In genomic region chr16:4347765-4348509, GRCh38 we compare ENCODE assay signal across 15 cellular contexts. TPM values are rescaled to one million over a fixed set of nuclear protein-coding genes. Genes with fewer than 3 reads are reported as not detected.
A peak's percentile ranks its signal among the peaks of the same experiment; 100 is the strongest.
DNase-seq lines count a peak whose midpoint lies in the region; ATAC-seq and TF ChIP-seq lines count a peak whose summit lies in the region.
"Had no signal": no experiment of that assay in that cellular context is flagged by ENCODE, and none has a peak within 500 bp of the region (broad histone marks: within the 10 kb centered on the region; RNA-seq: fewer than 3 reads in every experiment).

No MANE protein-coding gene starts in this region.

- H3K27me3 Mint-ChIP-seq in activated T-cell treated with anti-CD3 and anti-CD28 coated beads, Interleukin-2, amount 50 U/mL, for 72 hours (ENCODE audit: low read depth), result no peaks in the 10 kb centered on the region
- H3K27me3 Mint-ChIP-seq in activated T-helper 17 cell treated with anti-CD3 and anti-CD28 coated beads, Interleukin-2, amount 50 U/mL, for 72 hours, result no peaks in the 10 kb centered on the region

- no peaks in the 10 kb centered on the region for H3K9me3 ChIP-seq in liver (ENCODE audit: control insufficient read depth in 4 of 4, low read length in 3 of 4)
- H3K9me3 ChIP-seq in testis, result no peaks in the 10 kb centered on the region
- H3K9me3 ChIP-seq: esophagus squamous epithelium, SK-N-SH, uterus had no signal

- DNase-seq in activated T-cell treated with anti-CD3 and anti-CD28 coated beads, Interleukin-2, amount 50 U/mL, for 72 hours, result no peak
- no peak for DNase-seq in activated T-cell treated with anti-CD3 and anti-CD28 coated beads, Interleukin-2, amount 50 U/mL, for 48 hours
- DNase-seq in testis (peak; percentile 77), cerebellar nuclear complex (lab: John Stamatoyannopoulos, UW) (no peak), middle frontal gyrus (ENCODE audit: extremely low spot score, low spot score) (no peak), omental fat pad (ENCODE audit: low spot score) (no peak)
- DNase-seq: activated CD4-positive, alpha-beta T cell treated with anti-CD3 and anti-CD28 coated beads for 1 hour; activated gamma-delta T cell; esophagus squamous epithelium; GOT3; NCI-H1436 treated with DMSO at 0.1 percent for 48 hours; SK-N-SH; uterus had no signal

- H3K36me3 Mint-ChIP-seq in activated T-cell treated with anti-CD3 and anti-CD28 coated beads, Interleukin-2, amount 50 U/mL, for 72 hours (ENCODE audit: insufficient read depth in 2 of 2), result peaks cover 0 to 2% of the 10 kb centered on the region in 2 donors
- peaks cover 15% of the 10 kb centered on the region for H3K36me3 Mint-ChIP-seq in activated T-helper 17 cell treated with anti-CD3 and anti-CD28 coated beads, Interleukin-2, amount 50 U/mL, for 72 hours (ENCODE audit: low read depth)

- WGBS in liver, result 68% methylated on average over 17 of the region's 17 CpGs
- 40 to 43% methylated on average over 10 to 15 of the region's 17 CpGs for WGBS in testis, 2 donors

- no peak for ATAC-seq in activated T-cell treated with anti-CD3 and anti-CD28 coated beads, Interleukin-2, amount 50 U/mL, for 72 hours (replicated peaks in 1 of 2)
- no peak for ATAC-seq in activated T-helper 17 cell treated with anti-CD3 and anti-CD28 coated beads, Interleukin-2, amount 50 U/mL, for 72 hours (replicated peaks)
- ATAC-seq in omental fat pad (ENCODE audit: low FRiP score), result no peak

- intact Hi-C loops in testis (cut with DNase I; ENCODE audit: low total_unique reads), result no loop called here

- H3K27ac Mint-ChIP-seq in activated T-cell treated with anti-CD3 and anti-CD28 coated beads, Interleukin-2, amount 50 U/mL, for 72 hours, result peak overlapping the region; percentile 31
- peak overlapping the region; percentile 23 for H3K27ac Mint-ChIP-seq in activated T-helper 17 cell treated with anti-CD3 and anti-CD28 coated beads, Interleukin-2, amount 50 U/mL, for 72 hours

- H3K9me3 Mint-ChIP-seq in activated T-cell treated with anti-CD3 and anti-CD28 coated beads, Interleukin-2, amount 50 U/mL, for 72 hours, result no peaks in the 10 kb centered on the region
- H3K9me3 Mint-ChIP-seq in activated T-helper 17 cell treated with anti-CD3 and anti-CD28 coated beads, Interleukin-2, amount 50 U/mL, for 72 hours, result no peaks in the 10 kb centered on the region

- peaks cover 17% of the 10 kb centered on the region for H3K4me1 Mint-ChIP-seq in activated T-cell treated with anti-CD3 and anti-CD28 coated beads, Interleukin-2, amount 50 U/mL, for 72 hours (ENCODE audit: low read depth)
- H3K4me1 Mint-ChIP-seq in activated T-helper 17 cell treated with anti-CD3 and anti-CD28 coated beads, Interleukin-2, amount 50 U/mL, for 72 hours, result no peaks in the 10 kb centered on the region

- H3K27ac ChIP-seq in liver (ENCODE audit: low read depth in 1 of 2, low read length in 2 of 2) (peak overlapping the region; percentile 79 to 94), testis (peak overlapping the region in 1 of 2 donors; percentile 64)
- H3K27ac ChIP-seq: uterus had no signal

- no peak for TF ChIP-seq POLR2A in testis (IDR thresholded peaks at IDR 0.05)

- H3K4me1 ChIP-seq in liver (ENCODE audit: control insufficient read depth in 4 of 4, insufficient read depth in 4 of 4, low read length in 3 of 4) (peaks cover 12 to 56% (median 39%) of the 10 kb centered on the region in 4 donors), testis (peaks cover 38% of the 10 kb centered on the region)
- H3K4me1 ChIP-seq: uterus had no signal

- H3K4me3 ChIP-seq in liver (ENCODE audit: low read depth in 1 of 3, low read length in 3 of 3) (no peak overlapping the region), testis (no peak overlapping the region)
- H3K4me3 ChIP-seq: esophagus squamous epithelium, uterus had no signal

- TF ChIP-seq RAD21 in liver (IDR thresholded peaks at IDR 0.05), result no peak

- no peaks in the 10 kb centered on the region for H3K36me3 ChIP-seq in liver (ENCODE audit: control insufficient read depth in 4 of 4, insufficient read depth in 3 of 4, low read depth in 1 of 4, low read length in 3 of 4)
- no peaks in the 10 kb centered on the region for H3K36me3 ChIP-seq in testis (ENCODE audit: low read depth, missing control alignments)
- H3K36me3 ChIP-seq: uterus had no signal

- no peak for TF ChIP-seq CTCF in liver (IDR thresholded peaks at IDR 0.05; ENCODE audit: low read depth, low read length, missing input control)
- TF ChIP-seq CTCF in testis (IDR thresholded peaks at IDR 0.05), result no peak
- no peak for TF ChIP-seq CTCF in omental fat pad (IDR thresholded peaks at IDR 0.05)

- peak overlapping the region in 1 of 2 donors; percentile 10 for H3K4me3 Mint-ChIP-seq in activated T-cell treated with anti-CD3 and anti-CD28 coated beads, Interleukin-2, amount 50 U/mL, for 72 hours
- H3K4me3 Mint-ChIP-seq in activated T-helper 17 cell treated with anti-CD3 and anti-CD28 coated beads, Interleukin-2, amount 50 U/mL, for 72 hours, result no peak overlapping the region

- H3K9ac ChIP-seq in liver (ENCODE audit: low read depth in 1 of 2, low read length in 2 of 2), result no peak overlapping the region
- H3K9ac ChIP-seq: SK-N-SH had no signal

- H3K27me3 ChIP-seq in liver (ENCODE audit: control insufficient read depth in 4 of 4, insufficient read depth in 4 of 4, low read length in 3 of 4) (no peaks in the 10 kb centered on the region), testis (no peaks in the 10 kb centered on the region)
- H3K27me3 ChIP-seq: esophagus squamous epithelium, uterus had no signal

TF ChIP-seq in liver, 16 proteins besides CTCF, POLR2A, EP300 and RAD21:
- peak; percentile 52 to 57 for TF ChIP-seq RXRA (IDR thresholded peaks at IDR 0.05)
- TF ChIP-seq HNF4A (conservative IDR thresholded peaks at IDR 0.05), result peak in 1 of 2 donors; percentile 25
- peak; percentile 11 for TF ChIP-seq SP1 (IDR thresholded peaks at IDR 0.05)
- peak; percentile 46 for TF ChIP-seq YY1 (IDR thresholded peaks at IDR 0.05)
- no peak for TF ChIP-seq TAF1 (conservative IDR thresholded peaks at IDR 0.05)
- TF ChIP-seq MAX (IDR thresholded peaks at IDR 0.05), result no peak
- TF ChIP-seq ATF3 (IDR thresholded peaks at IDR 0.05), result no peak
- no peak for TF ChIP-seq FOXA2 (IDR thresholded peaks at IDR 0.05)
TF ChIP-seq in liver: peak in this region for 4.

RNA-seq across cellular contexts. Expression of gene PAM16, which starts 3.2 kb away (rescaled TPM):
- total RNA-seq in activated T-cell treated with anti-CD3 and anti-CD28 coated beads, Interleukin-2, amount 50 U/mL, for 72 hours, result 10 to 100 TPM; 46.6 to 48.2 TPM
- total RNA-seq in activated T-helper 17 cell treated with anti-CD3 and anti-CD28 coated beads, Interleukin-2, amount 50 U/mL, for 72 hours, result 10 to 100 TPM; 40.4 to 74.7 TPM
- total RNA-seq in liver (10 to 100 TPM; 14.0 to 23.8 TPM), testis (100 to 1,000 TPM; 126 to 148 TPM), omental fat pad (10 to 100 TPM; 32.7 to 53.9 (median 41.8) TPM)
- polyA plus RNA-seq in liver (10 to 100 TPM; 35.3 to 70.5 TPM), testis (ENCODE audit: insufficient read depth, low read depth, low replicate concordance) (61.8 TPM)

RNA-seq across cellular contexts. Expression of gene VASN, which starts 23.7 kb away (rescaled TPM):
- total RNA-seq in activated T-cell treated with anti-CD3 and anti-CD28 coated beads, Interleukin-2, amount 50 U/mL, for 72 hours, result not detected
- under 1 TPM; 0.11 to 0.29 TPM for total RNA-seq in activated T-helper 17 cell treated with anti-CD3 and anti-CD28 coated beads, Interleukin-2, amount 50 U/mL, for 72 hours
- total RNA-seq in liver, result 10 to 100 TPM; 19.7 to 22.7 TPM
- polyA plus RNA-seq in liver, result 10 to 100 TPM in 1 of 2 donors, 1 to 10 TPM in 1; 6.2 to 26.9 TPM
- total RNA-seq in testis, result 100 to 1,000 TPM; 103 to 125 TPM
- polyA plus RNA-seq in testis (ENCODE audit: insufficient read depth, low read depth, low replicate concordance), result 33.9 TPM
- 10 to 100 TPM; 10.8 to 40.0 (median 25.8) TPM for total RNA-seq in omental fat pad

RNA-seq across cellular contexts. Expression of gene GLIS2, which starts 32.1 kb away (rescaled TPM):
- 1 to 10 TPM; 1.3 to 1.7 TPM for total RNA-seq in activated T-cell treated with anti-CD3 and anti-CD28 coated beads, Interleukin-2, amount 50 U/mL, for 72 hours
- total RNA-seq in activated T-helper 17 cell treated with anti-CD3 and anti-CD28 coated beads, Interleukin-2, amount 50 U/mL, for 72 hours, result 1 to 10 TPM in 1 of 2 donors, under 1 TPM in 1; 0.37 to 1.6 TPM
- 1 to 10 TPM; 1.0 to 1.2 TPM for total RNA-seq in liver
- 1 to 10 TPM in 1 of 2 donors, under 1 TPM in 1; 0.68 to 1.4 TPM for polyA plus RNA-seq in liver
- total RNA-seq in testis, result 1 to 10 TPM; 4.8 to 6.7 TPM
- 15.0 TPM for polyA plus RNA-seq in testis (ENCODE audit: insufficient read depth, low read depth, low replicate concordance)
- total RNA-seq in omental fat pad, result 1 to 10 TPM; 1.9 to 4.9 (median 3.0) TPM

Comparison
In these comparisons a context has a peak if more than half of its experiments do, and no peak if none do; other contexts are left out.
1. RNA of gene VASN, which starts 23.7 kb away (total RNA-seq): 103 to 125 TPM in testis, 10.8 to 40.0 TPM in omental fat pad and 19.7 to 22.7 TPM in liver; 0.11 to 0.29 TPM in activated T-helper 17 cell treated with anti-CD3 and anti-CD28 coated beads, Interleukin-2, amount 50 U/mL, for 72 hours and not detected in activated T-cell treated with anti-CD3 and anti-CD28 coated beads, Interleukin-2, amount 50 U/mL, for 72 hours; every median in the first group is over 4 times any median in the second.